21 cellular contexts compared by ENCODE assay signal in the genomic region with DNA sequence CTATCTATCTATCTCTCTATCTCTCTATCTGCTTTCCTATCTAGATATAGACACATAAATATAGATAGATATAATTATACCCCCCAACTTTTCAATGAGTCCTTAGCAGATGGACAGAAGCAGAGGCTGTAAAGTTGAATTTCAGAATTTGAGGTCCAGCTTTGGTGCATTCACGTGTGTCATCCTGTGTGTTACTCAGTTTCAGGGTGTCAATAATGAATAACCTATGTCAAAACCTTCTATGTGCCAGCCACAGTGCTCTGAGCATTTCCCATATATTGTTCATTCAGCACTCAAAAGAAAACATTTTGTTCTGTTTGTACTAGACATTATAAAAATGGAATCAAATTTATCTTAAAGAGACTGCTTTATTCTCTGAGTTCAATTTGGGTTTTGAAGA.
A peak's percentile ranks its signal among the peaks of the same experiment; 100 is the strongest.
DNase-seq lines count a peak whose midpoint lies in the region; ATAC-seq and TF ChIP-seq lines count a peak whose summit lies in the region.
"Had no signal": no experiment of that assay in that cellular context is flagged by ENCODE, and none has a peak within 500 bp of the region (broad histone marks: within the 10 kb centered on the region; RNA-seq: fewer than 3 reads in every experiment).

No MANE protein-coding gene starts in this region.

- H3K9me1 ChIP-seq in IMR-90 (ENCODE audit: insufficient read depth, low read length) = peaks cover 9% of the 10 kb centered on the region

- peak overlapping the region; percentile 41; the same call in 1 of the 2 replicates for H4K5ac ChIP-seq in IMR-90 (ENCODE audit: low read depth, low read length)

- H4K91ac ChIP-seq in IMR-90 (ENCODE audit: insufficient read depth, low read depth, low read length) = peak overlapping the region; percentile 53; the same call in 1 of the 2 replicates

- ATAC-seq in GM19372 (IDR thresholded peaks at IDR 0.05; ENCODE audit: low read depth, unreplicated experiment) (peak; percentile 52), HG02763 (IDR thresholded peaks at IDR 0.05; ENCODE audit: unreplicated experiment) (peak; percentile 50), IMR-90 (ENCODE audit: low read depth) (no peak), GM18505 (IDR thresholded peaks at IDR 0.05; ENCODE audit: unreplicated experiment) (no peak)
- ATAC-seq: body of pancreas, HepG2 had no signal

- peak overlapping the region; percentile 81 for H2AK5ac ChIP-seq in IMR-90 (ENCODE audit: low read depth, low read length)

- intact Hi-C loops in IMR-90 (cut with micrococcal nuclease) = no loop called here

- H3K27me3 ChIP-seq in IMR-90 (ENCODE audit: control insufficient read depth, insufficient read depth, low read length) = no peaks in the 10 kb centered on the region
- H3K27me3 ChIP-seq: BE2C, body of pancreas had no signal

- no peaks in the 10 kb centered on the region for H3K36me3 ChIP-seq in IMR-90 (ENCODE audit: control insufficient read depth, insufficient read depth, low read length)
- H3K36me3 ChIP-seq: BE2C, thoracic aorta had no signal

- no peak overlapping the region for H3K56ac ChIP-seq in IMR-90 (ENCODE audit: extremely low read depth, insufficient read depth, low read length)

- DNase-seq in IMR-90 = no peak
- DNase-seq in activated CD8-positive, alpha-beta memory T cell treated with anti-CD3 and anti-CD28 coated beads, Interleukin-2, amount 50 U/mL, for 4 hours = no peak
- DNase-seq in central memory CD4-positive, alpha-beta T cell = no peak
- no peak for DNase-seq in foreskin melanocyte
- DNase-seq: activated CD4-positive, CD25-positive, alpha-beta regulatory T cell treated with anti-CD3 and anti-CD28 coated beads, Interleukin-2, amount 50 U/mL, for 72 hours; activated naive CD4-positive, alpha-beta T cell treated with anti-CD3 and anti-CD28 coated beads for 36 hours; BE2C; body of pancreas; dermis blood vessel endothelial cell; MM.1S; NCI-H1930; NCI-H524; SIG-M5 had no signal

- peak overlapping the region; percentile 66 for H2BK5ac ChIP-seq in IMR-90 (ENCODE audit: low read depth, low read length, poor library complexity, severe bottlenecking)

- CTCF ChIA-PET in IMR-90 (lab: Yijun Ruan, JAX) = no interaction called here

- peak overlapping the region; percentile 54; the same call in 1 of the 2 replicates for H3K4ac ChIP-seq in IMR-90 (ENCODE audit: low read depth, low read length)

- peak overlapping the region; percentile 86; the same call in 1 of the 2 replicates for H3K18ac ChIP-seq in IMR-90 (ENCODE audit: low read depth, low read length)

- peak overlapping the region; percentile 88; the same call in 2 of the 3 replicates for H2BK15ac ChIP-seq in IMR-90 (ENCODE audit: low read depth, low read length)

- no peak overlapping the region for H3K4me2 ChIP-seq in IMR-90 (ENCODE audit: low read depth, low read length)

- H3K27ac ChIP-seq in IMR-90 (ENCODE audit: insufficient read depth, low read length) = no peak overlapping the region
- H3K27ac ChIP-seq: body of pancreas, parathyroid adenoma had no signal

- dilution Hi-C loops in IMR-90 (cut with HindIII; ENCODE audit: low sequenced_read_pairs, unreplicated experiment) = no loop called here

- TF ChIP-seq POLR2A in IMR-90 (IDR thresholded peaks at IDR 0.05; ENCODE audit: low read depth, low read length) (no peak), GM18505 (IDR thresholded peaks at IDR 0.05; ENCODE audit: borderline replicate concordance, extremely low read depth, insufficient read depth, insufficient read length) (no peak)

- peak overlapping the region; percentile 84; the same call in 1 of the 2 replicates for H3K23ac ChIP-seq in IMR-90 (ENCODE audit: low read depth, low read length)

- no peak for TF ChIP-seq RAD21 in IMR-90 (IDR thresholded peaks at IDR 0.05; ENCODE audit: low read length)

- TF ChIP-seq CTCF in IMR-90 (conservative IDR thresholded peaks at IDR 0.05; ENCODE audit: low read depth, low read length) = no peak

- no peaks in the 10 kb centered on the region for H3K9me3 ChIP-seq in IMR-90 (ENCODE audit: control insufficient read depth, insufficient read depth, low read length)
- H3K9me3 ChIP-seq: BE2C, body of pancreas, thoracic aorta had no signal

- peak overlapping the region; percentile 57 for H3K14ac ChIP-seq in IMR-90 (replicated peaks; ENCODE audit: low read depth, low read length)

- H2BK120ac ChIP-seq in IMR-90 (ENCODE audit: low read depth, low read length) = peak overlapping the region; percentile 87; the same call in 1 of the 2 replicates

- no TSS peak for BruUV-seq in IMR-90 (replicated peaks; lab: Mats Ljungman, UMichigan)

- H3K79me1 ChIP-seq in IMR-90 (ENCODE audit: low read depth in 1 of 2, low read length in 2 of 2) = peaks cover 20 to 44% of the 10 kb centered on the region in 2 experiments

- no peak overlapping the region for H2AK9ac ChIP-seq in IMR-90 (replicated peaks; ENCODE audit: low read depth, low read length, poor library complexity)

- peaks cover 18% of the 10 kb centered on the region for H3K4me1 ChIP-seq in IMR-90 (ENCODE audit: control insufficient read depth, insufficient read depth, low read length)
- H3K4me1 ChIP-seq: BE2C, parathyroid adenoma had no signal

- WGBS in IMR-90 (ENCODE audit: extremely low coverage in 2 of 2, insufficient read length in 1 of 2), 2 experiments = no CpG with 5 or more reads among the region's 1 CpG

- H2AFZ ChIP-seq in IMR-90 (replicated peaks; ENCODE audit: low read length, poor library complexity) = no peak overlapping the region
- H2AFZ ChIP-seq: parathyroid adenoma had no signal

- no peak overlapping the region for H3K4me3 ChIP-seq in IMR-90 (ENCODE audit: insufficient read depth, low read depth, low read length)
- H3K4me3 ChIP-seq: body of pancreas, lung, skin epidermis, thoracic aorta had no signal

- H4K8ac ChIP-seq in IMR-90 (ENCODE audit: low read depth in 2 of 2, low read length in 2 of 2) = peak overlapping the region in 1 of 2 experiments; percentile 68; a peak in 3 of 4 replicates

- no peak overlapping the region for H3K9ac ChIP-seq in IMR-90 (ENCODE audit: low read depth, low read length)
- H3K9ac ChIP-seq: parathyroid adenoma had no signal

- in situ Hi-C loops in IMR-90 (cut with MboI; ENCODE audit: low sequenced_read_pairs) = no loop called here

- POLR2A ChIA-PET in IMR-90 (lab: Charles Lee; ENCODE audit: unreplicated experiment) = no interaction called here

- no peaks in the 10 kb centered on the region for H4K20me1 ChIP-seq in IMR-90 (ENCODE audit: insufficient read depth, low read length)

- H2BK20ac ChIP-seq in IMR-90 (ENCODE audit: low read depth, low read length) = peak overlapping the region; percentile 91

TF ChIP-seq in IMR-90, 13 proteins besides CTCF, POLR2A, EP300 and RAD21:
- TF ChIP-seq USF2 (IDR thresholded peaks at IDR 0.05; ENCODE audit: low read depth, low read length) = no peak
- TF ChIP-seq CHD1 (IDR thresholded peaks at IDR 0.05; ENCODE audit: low read depth, low read length) = no peak
- TF ChIP-seq NFE2L2 (IDR thresholded peaks at IDR 0.05; ENCODE audit: low read depth, low read length) = no peak
- no peak for TF ChIP-seq MAZ (IDR thresholded peaks at IDR 0.05; ENCODE audit: borderline replicate concordance, low read depth, low read length)
- TF ChIP-seq BHLHE40 (IDR thresholded peaks at IDR 0.05; ENCODE audit: low read depth, low read length) = no peak
- TF ChIP-seq MXI1 (IDR thresholded peaks at IDR 0.05; ENCODE audit: borderline replicate concordance, low read depth, low read length) = no peak
- no peak for TF ChIP-seq ELK1 (IDR thresholded peaks at IDR 0.05; ENCODE audit: borderline replicate concordance, low read depth, low read length)
- no peak for TF ChIP-seq RFX5 (IDR thresholded peaks at IDR 0.05; ENCODE audit: low read depth, low read length)
- TF ChIP-seq MAFK (IDR thresholded peaks at IDR 0.05; ENCODE audit: low read depth, low read length) = no peak
- TF ChIP-seq CEBPB (IDR thresholded peaks at IDR 0.05; ENCODE audit: low read depth, low read length) = no peak
- no peak for TF ChIP-seq SMC3 (IDR thresholded peaks at IDR 0.05; ENCODE audit: low read depth, low read length)
- no peak for TF ChIP-seq RCOR1 (IDR thresholded peaks at IDR 0.05; ENCODE audit: insufficient replicate concordance, low read length)

Comparison
In these comparisons a context has a peak if more than half of its experiments do, and no peak if none do; other contexts are left out.
1. ATAC-seq: peak in GM19372 (single experiment) and HG02763 (single experiment); none in IMR-90 (single experiment) and GM18505 (single experiment).